Comparison of ENCODE assay signal across 29 cellular contexts in genomic region chr2:2688231-2688630, GRCh38.
"Had no signal": no experiment of that assay in that cellular context is flagged by ENCODE, and none has a peak within 500 bp of the region (broad histone marks: within the 10 kb centered on the region; RNA-seq: fewer than 3 reads in every experiment).

No MANE protein-coding gene starts in this region.

- ATAC-seq: activated T-cell treated with anti-CD3 and anti-CD28 coated beads, Interleukin-2, amount 50 U/mL, for 4 hours; activated T-helper 17 cell treated with anti-CD3 and anti-CD28 coated beads, Interleukin-2, amount 50 U/mL, for 72 hours; esophagus mucosa; left cardiac atrium; pancreas; sciatic nerve had no signal

- H3K9me3 Mint-ChIP-seq: activated CD4-positive, alpha-beta memory T cell treated with anti-CD3 and anti-CD28 coated beads for 36 hours; activated CD4-positive, alpha-beta T cell treated with anti-CD3 and anti-CD28 coated beads, Interleukin-2, amount 10 ng/mL, durations not matched to agents 24 days and 14 days; activated T-cell treated with anti-CD3 and anti-CD28 coated beads, Interleukin-2, amount 50 U/mL, for 4 hours; activated T-helper 17 cell treated with anti-CD3 and anti-CD28 coated beads, Interleukin-2, amount 50 U/mL, for 72 hours; dendritic cell treated with granulocyte-macrophage colony-stimulating factor and Interleukin-4, amounts not matched to agents 40 ng/mL and 50 ng/mL, for 4 days; endodermal cell; stimulated activated naive CD8-positive, alpha-beta T cell treated with anti-CD3 and anti-CD28 coated beads, Interleukin-15, Interleukin-2, amounts not matched to agents 100 ng/mL and 50 ng/mL, for 24 hours; T-helper 1 cell treated with Interleukin-12 subunit alpha and Interleukin-12 subunit beta and Interleukin-4 antibody, amounts not matched to agents 30 μg/mL and 1 μg/mL, for 36 hours; type B pancreatic cell had no signal

- H3K27ac ChIP-seq: breast epithelium, pancreas, prostate gland, skin epidermis, VCaP had no signal

- H3K4me3 Mint-ChIP-seq: activated CD4-positive, alpha-beta memory T cell treated with anti-CD3 and anti-CD28 coated beads for 36 hours; activated CD4-positive, alpha-beta T cell treated with anti-CD3 and anti-CD28 coated beads, Interleukin-2, amount 10 ng/mL, durations not matched to agents 24 days and 14 days; activated T-cell treated with anti-CD3 and anti-CD28 coated beads, Interleukin-2, amount 50 U/mL, for 4 hours; activated T-helper 17 cell treated with anti-CD3 and anti-CD28 coated beads, Interleukin-2, amount 50 U/mL, for 72 hours; dendritic cell treated with granulocyte-macrophage colony-stimulating factor and Interleukin-4, amounts not matched to agents 40 ng/mL and 50 ng/mL, for 4 days; endodermal cell; stimulated activated naive CD8-positive, alpha-beta T cell treated with anti-CD3 and anti-CD28 coated beads, Interleukin-15, Interleukin-2, amounts not matched to agents 100 ng/mL and 50 ng/mL, for 24 hours; T-helper 1 cell treated with Interleukin-12 subunit alpha and Interleukin-12 subunit beta and Interleukin-4 antibody, amounts not matched to agents 30 μg/mL and 1 μg/mL, for 36 hours; type B pancreatic cell had no signal

- H3K36me3 Mint-ChIP-seq: activated CD4-positive, alpha-beta memory T cell treated with anti-CD3 and anti-CD28 coated beads for 36 hours; type B pancreatic cell had no signal

- H3K27ac Mint-ChIP-seq: activated CD4-positive, alpha-beta memory T cell treated with anti-CD3 and anti-CD28 coated beads for 36 hours; activated CD4-positive, alpha-beta T cell treated with anti-CD3 and anti-CD28 coated beads, Interleukin-2, amount 10 ng/mL, durations not matched to agents 24 days and 14 days; activated T-helper 17 cell treated with anti-CD3 and anti-CD28 coated beads, Interleukin-2, amount 50 U/mL, for 72 hours; dendritic cell treated with granulocyte-macrophage colony-stimulating factor and Interleukin-4, amounts not matched to agents 40 ng/mL and 50 ng/mL, for 4 days; endodermal cell; stimulated activated naive CD8-positive, alpha-beta T cell treated with anti-CD3 and anti-CD28 coated beads, Interleukin-15, Interleukin-2, amounts not matched to agents 100 ng/mL and 50 ng/mL, for 24 hours; T-helper 1 cell treated with Interleukin-12 subunit alpha and Interleukin-12 subunit beta and Interleukin-4 antibody, amounts not matched to agents 30 μg/mL and 1 μg/mL, for 36 hours; type B pancreatic cell had no signal

- H3K27me3 ChIP-seq: pancreas had no signal

- DNase-seq: activated CD4-positive, alpha-beta memory T cell treated with anti-CD3 and anti-CD28 coated beads for 36 hours; activated CD4-positive, alpha-beta T cell treated with anti-CD3 and anti-CD28 coated beads, Interleukin-2, amount 10 ng/mL, durations not matched to agents 24 days and 14 days; activated gamma-delta T cell treated with Interleukin-2 at 50 U/mL for 16 hours; activated T-cell treated with anti-CD3 and anti-CD28 coated beads, Interleukin-2, amount 50 U/mL, for 4 hours; central memory CD4-positive, alpha-beta T cell; endodermal cell; foreskin fibroblast; head of caudate nucleus; hippocampal formation; left cardiac atrium; mammary epithelial cell; nucleus accumbens; pancreas; retina; stimulated activated CD4-positive, alpha-beta T cell treated with anti-CD3 and anti-CD28 coated beads, Interleukin-12 subunit alpha, Interleukin-12 subunit beta, amount 100 ng/mL, for 4 hours; stimulated activated CD4-positive, alpha-beta T cell treated with anti-CD3 and anti-CD28 coated beads, Interleukin-4, amount 100 ng/mL, for 1 hour; substantia nigra; T-helper 9 cell had no signal

- H3K36me3 ChIP-seq: breast epithelium, pancreas, prostate gland had no signal

- H3K4me1 Mint-ChIP-seq: endodermal cell had no signal

- H3K9me3 ChIP-seq: breast epithelium, pancreas, prostate gland had no signal

- H3K4me3 ChIP-seq: breast epithelium, pancreas, prostate gland, skin epidermis had no signal

- H3K27me3 Mint-ChIP-seq: activated CD4-positive, alpha-beta memory T cell treated with anti-CD3 and anti-CD28 coated beads for 36 hours; stimulated activated naive CD8-positive, alpha-beta T cell treated with anti-CD3 and anti-CD28 coated beads, Interleukin-15, Interleukin-2, amounts not matched to agents 100 ng/mL and 50 ng/mL, for 24 hours; type B pancreatic cell had no signal

- H3K4me1 ChIP-seq: breast epithelium, pancreas, prostate gland had no signal
